In genomic region chr1:35555601-35556477, GRCh38 we compare ENCODE assay signal across 8 cellular contexts. TPM values are rescaled to one million over a fixed set of nuclear protein-coding genes. Genes with fewer than 3 reads are reported as not detected.
A peak's percentile ranks its signal among the peaks of the same experiment; 100 is the strongest.
DNase-seq lines count a peak whose midpoint lies in the region; ATAC-seq, FAIRE-seq and TF ChIP-seq lines count a peak whose summit lies in the region.

No MANE protein-coding gene starts in this region.

- H3K36me3 ChIP-seq in Peyer's patch (peaks cover 0 to 32% (median 0%) of the 10 kb centered on the region in 3 donors), esophagus squamous epithelium (peaks cover 0 to 33% (median 13%) of the 10 kb centered on the region in 3 donors), skeletal muscle tissue (ENCODE audit: control insufficient read depth in 3 of 3, insufficient read depth in 3 of 3, low read length in 3 of 3) (peaks cover 8 to 19% (median 15%) of the 10 kb centered on the region in 3 donors)

- WGBS in A549 (ENCODE audit: missing lambda C conversion rate): 16% methylated on average over 10 of the region's 10 CpGs
- WGBS in esophagus squamous epithelium, 2 donors: 23 to 31% methylated on average over 10 of the region's 10 CpGs

- peaks cover 32% of the 10 kb centered on the region; the same call in 2 of the 3 replicates for H3K4me1 ChIP-seq in A549
- H3K4me1 ChIP-seq in Peyer's patch: peaks cover 4 to 48% (median 6%) of the 10 kb centered on the region in 4 donors
- H3K4me1 ChIP-seq in esophagus squamous epithelium: peaks cover 23 to 73% (median 37%) of the 10 kb centered on the region in 3 donors
- H3K4me1 ChIP-seq in skeletal muscle tissue (ENCODE audit: control insufficient read depth in 3 of 3, insufficient read depth in 3 of 3, low read length in 3 of 3): peaks cover 39 to 58% (median 46%) of the 10 kb centered on the region in 3 donors

- H3K27ac ChIP-seq in A549 (peak overlapping the region; percentile 99 to 100; a peak in 3 of 6 replicates), Peyer's patch (peak overlapping the region; percentile 92 to 98 (median 95)), esophagus squamous epithelium (peak overlapping the region; percentile 94 to 99 (median 96)), skeletal muscle tissue (ENCODE audit: low read depth, low read length) (peak overlapping the region; percentile 9)

- TF ChIP-seq EP300 in A549 (IDR thresholded peaks at IDR 0.05): no peak

- TF ChIP-seq POLR2A in A549 (IDR thresholded peaks at IDR 0.05; ENCODE audit: low read length) (no peak), GM12891 (IDR thresholded peaks at IDR 0.05; ENCODE audit: low read depth, low read length) (no peak), Peyer's patch (IDR thresholded peaks at IDR 0.05) (no peak), esophagus squamous epithelium (IDR thresholded peaks at IDR 0.05) (no peak)

- DNase-seq in A549 (ENCODE audit: low read depth in 1 of 2, low spot score in 1 of 2) (peak in 1 of 2 experiments; percentile 31), GM12891 (ENCODE audit: insufficient read length, low spot score) (no peak), Peyer's patch (no peak), esophagus squamous epithelium (lab: John Stamatoyannopoulos, UW) (no peak), NCI-H526 (lab: John Stamatoyannopoulos, UW) (no peak), cortex of kidney (lab: John Stamatoyannopoulos, UW) (no peak), SIG-M5 treated with dmso at 0.1 percent for 504 hours (lab: John Stamatoyannopoulos, UW; ENCODE audit: unreplicated experiment) (no peak)

- POLR2A ChIA-PET in A549 (lab: Yijun Ruan, JAX): interaction anchor here (1.2 kb wide), 1 partner anchor 105 kb away, joined by 5 read pairs; no protein-coding TSS in a partner anchor

- no peak for TF ChIP-seq CTCF in A549 (IDR thresholded peaks at IDR 0.05)
- TF ChIP-seq CTCF in Peyer's patch (IDR thresholded peaks at IDR 0.05): no peak
- no peak for TF ChIP-seq CTCF in esophagus squamous epithelium (IDR thresholded peaks at IDR 0.05)

- H3K4me3 ChIP-seq in A549 (peak overlapping the region; percentile 96), Peyer's patch (peak overlapping the region in 3 of 4 donors; percentile 85 to 98 (median 85)), esophagus squamous epithelium (peak overlapping the region; percentile 76 to 94 (median 85)), skeletal muscle tissue (ENCODE audit: low read length in 3 of 3) (peak overlapping the region in 2 of 3 donors; percentile 90 to 97)

- H3K9ac ChIP-seq in skeletal muscle tissue (ENCODE audit: low read depth in 1 of 3, low read length in 3 of 3): peak overlapping the region; percentile 0 to 98 (median 90)

- H3K27me3 ChIP-seq in Peyer's patch (no peaks in the 10 kb centered on the region), esophagus squamous epithelium (no peaks in the 10 kb centered on the region), skeletal muscle tissue (ENCODE audit: control insufficient read depth in 3 of 3, insufficient read depth in 3 of 3, low read length in 3 of 3) (no peaks in the 10 kb centered on the region)

- FAIRE-seq in A549 (lab: Jason Lieb, UNC) (no peak), GM12891 (lab: Jason Lieb, UNC) (peak; percentile 85)

- ATAC-seq in A549: no peak

- CTCF ChIA-PET in A549 (lab: Yijun Ruan, JAX): interaction anchor here (0.7 to 2.6 kb wide), 6 partner anchors 9 to 182 kb away, joined by 3 to 16 read pairs (median 6); no protein-coding TSS in a partner anchor

- peak overlapping the region; percentile 89 for H3K4me2 ChIP-seq in A549

- H3K9me3 ChIP-seq in A549 (no peaks in the 10 kb centered on the region), Peyer's patch (no peaks in the 10 kb centered on the region), esophagus squamous epithelium (no peaks in the 10 kb centered on the region), skeletal muscle tissue (ENCODE audit: control insufficient read depth in 3 of 3, low read length in 3 of 3) (no peaks in the 10 kb centered on the region)

- intact Hi-C loops in esophagus squamous epithelium (cut with DNase I): no loop called here

- TF ChIP-seq RAD21 in A549 (conservative IDR thresholded peaks at IDR 0.05 in 1 of 2, IDR thresholded peaks at IDR 0.05 in 1 of 2): no peak

TF ChIP-seq in A549, 52 proteins besides CTCF, POLR2A, EP300 and RAD21 (continues in another document):
- TF ChIP-seq RCOR1 (IDR thresholded peaks at IDR 0.05; ENCODE audit: low read depth, low read length) (no peak), MAFK (IDR thresholded peaks at IDR 0.05; ENCODE audit: partially characterized antibody) (no peak), MAZ (IDR thresholded peaks at IDR 0.05; ENCODE audit: borderline replicate concordance, low read depth, low read length) (no peak), SMC3 (IDR thresholded peaks at IDR 0.05) (no peak), E2F6 (IDR thresholded peaks at IDR 0.05; ENCODE audit: borderline replicate concordance, low read depth) (no peak)

TF ChIP-seq in GM12891, 5 proteins besides CTCF, POLR2A, EP300 and RAD21:
- TF ChIP-seq POLR2AphosphoS5 (IDR thresholded peaks at IDR 0.05; ENCODE audit: low read depth, low read length) (no peak), TAF1 (IDR thresholded peaks at IDR 0.05; ENCODE audit: low read depth, low read length) (no peak), POU2F2 (IDR thresholded peaks at IDR 0.05; ENCODE audit: low read depth, low read length) (no peak), PAX5 (IDR thresholded peaks at IDR 0.05; ENCODE audit: insufficient read depth, low read length, severe bottlenecking) (no peak), SPI1 (IDR thresholded peaks at IDR 0.05; ENCODE audit: low read depth, low read length) (no peak)

RNA-seq across cellular contexts. Expression of gene KIAA0319L, which starts 1.4 kb away (rescaled TPM):
- 36.9 and 41.9 TPM in 2 replicates for polyA plus RNA-seq in A549 (2011; rRNA removed)
- 12.8 and 14.9 TPM in 2 replicates for polyA plus RNA-seq in A549 (2012; cell fraction: cytosol; rRNA removed)
- 27.6 and 30.6 TPM in 2 replicates for polyA plus RNA-seq in A549 (2012; cell fraction: nucleus; rRNA removed)
- polyA plus RNA-seq in A549 (2017; fragmentation: RNase III; extraction: RNeasy Plus Mini Kit Qiagen cat#74134 plus additional on column Dnase treatment): 18.2 to 19.3 TPM (median 18.8 TPM) in 3 replicates
- 37.6 and 38.6 TPM in 2 replicates for polyA minus RNA-seq in A549 (2011; rRNA and poly(A)+ RNA removed)
- 18.1 TPM for polyA plus RNA-seq in GM12891 (2012; ENCODE audit: low read depth, missing spikeins)
- total RNA-seq in Peyer's patch: 100 to 1,000 TPM in 3 of 4 donors, 10 to 100 TPM in 1; 88.3 to 143 (median 129) TPM
- 10 to 100 TPM; 24.8 to 53.4 (median 28.4) TPM for total RNA-seq in esophagus squamous epithelium
- 18.3 TPM for total RNA-seq in skeletal muscle tissue

RNA-seq across cellular contexts. Expression of gene NCDN, which starts 1.8 kb away (rescaled TPM):
- polyA plus RNA-seq in A549 (2011; rRNA removed) (7.0 and 8.0 TPM in 2 replicates), A549 (2017; fragmentation: RNase III; extraction: RNeasy Plus Mini Kit Qiagen cat#74134 plus additional on column Dnase treatment) (15.7 to 17.0 TPM (median 16.8 TPM) in 3 replicates)
- 15.3 and 20.7 TPM in 2 replicates for polyA plus RNA-seq in A549 (2012; cell fraction: cytosol; rRNA removed)
- polyA plus RNA-seq in A549 (2012; cell fraction: nucleus; rRNA removed): 28.8 and 33.9 TPM in 2 replicates
- polyA minus RNA-seq in A549 (2011; rRNA and poly(A)+ RNA removed): 6.0 and 11.2 TPM in 2 replicates
- 13.2 TPM for polyA plus RNA-seq in GM12891 (2012; ENCODE audit: low read depth, missing spikeins)
- total RNA-seq in Peyer's patch (10 to 100 TPM in 3 of 4 donors, 1 to 10 TPM in 1; 6.3 to 15.3 (median 13.2) TPM), esophagus squamous epithelium (10 to 100 TPM; 10.1 to 13.7 (median 12.1) TPM), skeletal muscle tissue (5.7 TPM)

RNA-seq across cellular contexts. Expression of gene TFAP2E, which starts 17.3 kb away (rescaled TPM):
- polyA plus RNA-seq in A549 (2011; rRNA removed): 0.16 and 0.20 TPM in 2 replicates
- 0.25 TPM in 2 replicates for polyA plus RNA-seq in A549 (2012; cell fraction: cytosol; rRNA removed)
- 1.1 and 1.7 TPM in 2 replicates for polyA plus RNA-seq in A549 (2012; cell fraction: nucleus; rRNA removed)
- polyA plus RNA-seq in A549 (2017; fragmentation: RNase III; extraction: RNeasy Plus Mini Kit Qiagen cat#74134 plus additional on column Dnase treatment): 0.22 to 0.46 TPM (median 0.31 TPM) in 3 replicates
- 0.24 TPM in 1 of 2 replicates, not detected in the other for polyA minus RNA-seq in A549 (2011; rRNA and poly(A)+ RNA removed)
- polyA plus RNA-seq in GM12891 (2012; ENCODE audit: low read depth, missing spikeins): 0.21 TPM
- 1 to 10 TPM in 1 of 4 donors, not detected in 3; 1.4 TPM for total RNA-seq in Peyer's patch
- 1 to 10 TPM in 1 of 4 donors, under 1 TPM in 2, not detected in 1; 0.26 to 1.1 (median 0.38) TPM for total RNA-seq in esophagus squamous epithelium
- total RNA-seq in skeletal muscle tissue: 0.52 TPM

Comparison
In these comparisons a context has a peak if more than half of its experiments do, and no peak if none do; other contexts are left out.
1. H3K27ac ChIP-seq: peak in every context shown above with its lines; median percentile 100 in A549; 96 in esophagus squamous epithelium; 95 in Peyer's patch; 9 in skeletal muscle tissue.